In the genomic region with DNA sequence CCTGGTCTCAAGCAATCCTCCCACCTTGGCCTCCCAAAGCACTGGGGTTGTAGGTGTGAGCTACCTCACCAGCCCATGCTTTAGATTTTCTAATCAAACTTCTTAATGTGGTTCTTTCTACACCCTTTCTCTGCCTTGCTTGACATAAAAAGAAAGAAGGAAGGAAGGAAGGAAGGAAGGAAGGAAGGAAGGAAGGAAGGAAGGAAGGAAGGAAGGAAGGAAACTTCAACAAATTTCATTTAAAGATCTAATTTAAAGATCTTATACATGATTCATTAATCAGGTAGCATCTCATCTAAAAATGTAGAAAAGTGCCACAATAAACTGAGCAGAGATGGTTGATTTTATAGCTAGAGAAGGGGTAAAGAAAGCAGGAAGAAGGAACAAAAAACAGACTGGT, we compare ENCODE assay signal across 7 cellular contexts.
"Had no signal": no experiment of that assay in that cellular context is flagged by ENCODE, and none has a peak within 500 bp of the region (broad histone marks: within the 10 kb centered on the region; RNA-seq: fewer than 3 reads in every experiment).

No MANE protein-coding gene starts in this region.

- H3K4me2 ChIP-seq: KMS-11 had no signal

- ATAC-seq: HepG2, K562 had no signal

- H3K9ac ChIP-seq: KMS-11 had no signal

- DNase-seq: IMR-90, KBM-7, KG1 had no signal

- H3K4me3 ChIP-seq: K562 had no signal

- H3K27ac ChIP-seq: HL-60, KMS-11 had no signal
